Comparison of ENCODE assay signal across 21 cellular contexts in the genomic region with DNA sequence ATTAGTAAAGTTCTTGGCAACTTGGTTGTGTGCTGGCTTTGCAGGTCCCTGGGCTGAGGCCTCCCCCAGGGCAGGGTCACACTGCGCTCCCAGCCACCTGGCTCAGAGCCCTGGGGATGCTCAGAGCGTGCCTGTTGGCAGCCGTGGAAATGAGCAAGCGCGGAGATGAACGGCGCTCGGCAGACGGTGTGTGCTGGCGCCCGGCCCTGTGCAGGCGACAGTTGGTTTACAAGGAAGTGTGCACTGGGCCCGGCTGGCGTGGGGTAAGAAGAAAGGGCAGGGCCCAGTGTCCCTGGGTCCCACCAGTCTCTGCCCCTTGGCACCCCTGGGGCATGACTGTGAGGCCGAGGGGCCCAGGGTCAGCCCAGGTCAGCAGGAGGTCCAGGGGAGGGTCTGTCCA. TPM values are rescaled to one million over a fixed set of nuclear protein-coding genes. Genes with fewer than 3 reads are reported as not detected.
DNase-seq lines count a peak whose midpoint lies in the region; ATAC-seq and TF ChIP-seq lines count a peak whose summit lies in the region.
"Had no signal": no experiment of that assay in that cellular context is flagged by ENCODE, and none has a peak within 500 bp of the region (broad histone marks: within the 10 kb centered on the region; RNA-seq: fewer than 3 reads in every experiment).

No MANE protein-coding gene starts in this region.

- TF ChIP-seq CTCF in colonic mucosa (IDR thresholded peaks at IDR 0.05) = no peak

- H3K9ac ChIP-seq in colonic mucosa (ENCODE audit: low read depth in 2 of 2, low read length in 2 of 2) = peak overlapping the region in 1 of 2 donors; percentile 19

- ATAC-seq in SK-N-SH treated with all-trans-retinoic acid at 6 μM for 48 hours = no peak
- ATAC-seq: activated CD4-positive, alpha-beta T cell treated with anti-CD3 and anti-CD28 coated beads for 36 hours; activated T-cell treated with anti-CD3 and anti-CD28 coated beads, Interleukin-2, amount 50 U/mL, for 4 hours; left lobe of liver; naive thymus-derived CD8-positive, alpha-beta T cell; T-helper 17 cell had no signal

- no peak overlapping the region for H3K4me3 ChIP-seq in colonic mucosa
- H3K4me3 ChIP-seq: esophagus squamous epithelium had no signal

- H3K4me1 ChIP-seq in colonic mucosa = no peaks in the 10 kb centered on the region

- H3K9me3 ChIP-seq in colonic mucosa = no peaks in the 10 kb centered on the region
- H3K9me3 ChIP-seq: esophagus squamous epithelium had no signal

- intact Hi-C loops in colonic mucosa (cut with DNase I) = no loop called here

- no peak overlapping the region for H3K27ac ChIP-seq in colonic mucosa
- H3K27ac ChIP-seq: esophagus squamous epithelium had no signal

- DNase-seq in Ammon's horn (ENCODE audit: low spot score) (peak; percentile 58), DMS 273 (lab: John Stamatoyannopoulos, UW; ENCODE audit: unreplicated experiment) (peak; percentile 86), NCI-H2196 (lab: John Stamatoyannopoulos, UW; ENCODE audit: unreplicated experiment) (peak; percentile 75), colonic mucosa (peak; percentile 32), DMS114 treated with DMSO at 0.1 percent for 48 hours (lab: John Stamatoyannopoulos, UW; ENCODE audit: unreplicated experiment) (no peak), GM19240 (ENCODE audit: insufficient read length, low spot score) (no peak)
- DNase-seq: activated CD4-positive, alpha-beta T cell treated with anti-CD3 and anti-CD28 coated beads for 36 hours; activated naive CD4-positive, alpha-beta T cell treated with Interleukin-2 at 50 U/mL for 16 hours; activated T-cell treated with anti-CD3 and anti-CD28 coated beads, Interleukin-2, amount 50 U/mL, for 4 hours; amniotic stem cell; cortex of kidney; esophagus squamous epithelium; hippocampal formation; immature natural killer cell; KBM-7; naive thymus-derived CD8-positive, alpha-beta T cell; NCI-H2029; NCI-H524 treated with DMSO at 0.1 percent for 48 hours; T-helper 17 cell had no signal

- no peaks in the 10 kb centered on the region for H3K36me3 ChIP-seq in colonic mucosa

- H3K27me3 ChIP-seq in colonic mucosa = peaks cover 5% of the 10 kb centered on the region

TF ChIP-seq in SK-N-SH treated with all-trans-retinoic acid at 6 μM for 48 hours, 23 proteins besides CTCF, POLR2A, EP300 and RAD21:
- TF ChIP-seq SNAI2 (CRISPR knock-in tag; IDR thresholded peaks at IDR 0.05) (no peak), RARB (CRISPR knock-in tag; IDR thresholded peaks at IDR 0.05) (no peak)
TF ChIP-seq in SK-N-SH treated with all-trans-retinoic acid at 6 μM for 48 hours: peak in this region for 0.

RNA-seq across cellular contexts. Expression of gene PEX10, which starts 25.7 kb away (rescaled TPM):
- 10 to 100 TPM; 15.0 to 22.7 TPM for total RNA-seq in colonic mucosa

RNA-seq across cellular contexts. Expression of gene PLCH2, which starts 38.1 kb away (rescaled TPM):
- total RNA-seq in colonic mucosa = 1 to 10 TPM; 2.0 to 3.8 TPM

RNA-seq across cellular contexts. Expression of gene RER1, which starts 46.4 kb away (rescaled TPM):
- total RNA-seq in colonic mucosa = 100 to 1,000 TPM; 190 to 216 TPM

RNA-seq across cellular contexts. Expression of gene MORN1, which starts 46.7 kb away (rescaled TPM):
- 10 to 100 TPM; 11.3 to 18.9 TPM for total RNA-seq in colonic mucosa

Comparison
In these comparisons a context has a peak if more than half of its experiments do, and no peak if none do; other contexts are left out.
1. DNase-seq: peak in Ammon's horn (single experiment), DMS 273 (single experiment), NCI-H2196 (single experiment) and colonic mucosa (single experiment); none in DMS114 treated with DMSO at 0.1 percent for 48 hours (single experiment) and GM19240 (single experiment).